ENCODE assay signal across 1 cellular context in the genomic region with DNA sequence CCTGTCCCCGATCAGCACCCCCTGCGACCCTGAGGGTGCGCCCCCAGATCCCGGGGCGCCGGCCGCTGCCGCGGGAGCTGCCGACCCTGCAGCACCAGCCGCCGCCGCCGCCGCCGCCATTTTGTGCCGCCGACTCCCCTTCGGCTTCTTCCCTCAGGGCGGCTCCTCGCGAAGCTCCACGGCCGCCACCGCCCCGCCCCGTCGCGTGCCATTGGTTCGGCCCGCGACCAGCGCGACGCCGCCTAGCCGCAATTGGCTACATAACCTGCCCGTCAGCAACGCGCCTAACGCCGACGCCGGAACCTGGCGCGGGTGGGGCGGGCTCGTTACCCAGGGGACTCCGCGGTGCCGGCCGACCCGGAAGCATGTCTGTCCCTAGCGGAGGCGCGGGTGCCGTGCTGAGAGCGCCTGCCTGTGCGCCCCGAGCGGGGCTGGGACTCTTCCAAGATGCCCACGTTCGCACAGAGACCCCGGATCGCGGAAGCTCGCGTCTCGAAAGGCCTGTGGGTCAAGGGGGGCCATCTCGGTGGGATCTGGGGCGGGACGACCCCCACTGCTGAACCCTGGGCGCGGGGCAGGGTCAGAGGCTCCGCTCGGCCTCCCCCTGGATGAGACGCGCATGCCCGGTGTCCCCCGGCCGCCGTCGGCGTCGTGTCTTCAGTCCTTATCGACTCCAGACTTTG.
TF ChIP-seq lines count a peak whose summit lies in the region.

A gene (minus strand): TSS at position 149 of the 683 bp plus-strand sequence. CDS start 29 bp downstream, at position 120.

TF ChIP-seq in HEK293, 187 proteins besides CTCF, POLR2A, EP300 and RAD21 (continued from another document and continues in another):
- peak; percentile 99 for TF ChIP-seq SP2 (tag by site-specific recombination; IDR thresholded peaks at IDR 0.05)
- TF ChIP-seq, protein P1, sequence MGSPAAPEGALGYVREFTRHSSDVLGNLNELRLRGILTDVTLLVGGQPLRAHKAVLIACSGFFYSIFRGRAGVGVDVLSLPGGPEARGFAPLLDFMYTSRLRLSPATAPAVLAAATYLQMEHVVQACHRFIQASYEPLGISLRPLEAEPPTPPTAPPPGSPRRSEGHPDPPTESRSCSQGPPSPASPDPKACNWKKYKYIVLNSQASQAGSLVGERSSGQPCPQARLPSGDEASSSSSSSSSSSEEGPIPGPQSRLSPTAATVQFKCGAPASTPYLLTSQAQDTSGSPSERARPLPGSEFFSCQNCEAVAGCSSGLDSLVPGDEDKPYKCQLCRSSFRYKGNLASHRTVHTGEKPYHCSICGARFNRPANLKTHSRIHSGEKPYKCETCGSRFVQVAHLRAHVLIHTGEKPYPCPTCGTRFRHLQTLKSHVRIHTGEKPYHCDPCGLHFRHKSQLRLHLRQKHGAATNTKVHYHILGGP (tag by site-specific recombination; IDR thresholded peaks at IDR 0.05): no peak
- TF ChIP-seq ZNF701 (tag by site-specific recombination; IDR thresholded peaks at IDR 0.05): no peak
- peak; percentile 47; the same call in 1 of the 2 replicates for TF ChIP-seq ZNF843 (tag by site-specific recombination; IDR thresholded peaks at IDR 0.05)
- TF ChIP-seq ZNF16 (tag by site-specific recombination; IDR thresholded peaks at IDR 0.05; ENCODE audit: low read depth): no peak
- no peak for TF ChIP-seq ZNF777 (tag by site-specific recombination; IDR thresholded peaks at IDR 0.05; ENCODE audit: borderline replicate concordance)
- TF ChIP-seq, protein P2, sequence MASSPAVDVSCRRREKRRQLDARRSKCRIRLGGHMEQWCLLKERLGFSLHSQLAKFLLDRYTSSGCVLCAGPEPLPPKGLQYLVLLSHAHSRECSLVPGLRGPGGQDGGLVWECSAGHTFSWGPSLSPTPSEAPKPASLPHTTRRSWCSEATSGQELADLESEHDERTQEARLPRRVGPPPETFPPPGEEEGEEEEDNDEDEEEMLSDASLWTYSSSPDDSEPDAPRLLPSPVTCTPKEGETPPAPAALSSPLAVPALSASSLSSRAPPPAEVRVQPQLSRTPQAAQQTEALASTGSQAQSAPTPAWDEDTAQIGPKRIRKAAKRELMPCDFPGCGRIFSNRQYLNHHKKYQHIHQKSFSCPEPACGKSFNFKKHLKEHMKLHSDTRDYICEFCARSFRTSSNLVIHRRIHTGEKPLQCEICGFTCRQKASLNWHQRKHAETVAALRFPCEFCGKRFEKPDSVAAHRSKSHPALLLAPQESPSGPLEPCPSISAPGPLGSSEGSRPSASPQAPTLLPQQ (tag by site-specific recombination; IDR thresholded peaks at IDR 0.05): no peak; the same call in 1 of the 2 replicates
- TF ChIP-seq ZNF529 (tag by site-specific recombination; IDR thresholded peaks at IDR 0.05; ENCODE audit: insufficient replicate concordance): no peak
- TF ChIP-seq, protein P3, sequence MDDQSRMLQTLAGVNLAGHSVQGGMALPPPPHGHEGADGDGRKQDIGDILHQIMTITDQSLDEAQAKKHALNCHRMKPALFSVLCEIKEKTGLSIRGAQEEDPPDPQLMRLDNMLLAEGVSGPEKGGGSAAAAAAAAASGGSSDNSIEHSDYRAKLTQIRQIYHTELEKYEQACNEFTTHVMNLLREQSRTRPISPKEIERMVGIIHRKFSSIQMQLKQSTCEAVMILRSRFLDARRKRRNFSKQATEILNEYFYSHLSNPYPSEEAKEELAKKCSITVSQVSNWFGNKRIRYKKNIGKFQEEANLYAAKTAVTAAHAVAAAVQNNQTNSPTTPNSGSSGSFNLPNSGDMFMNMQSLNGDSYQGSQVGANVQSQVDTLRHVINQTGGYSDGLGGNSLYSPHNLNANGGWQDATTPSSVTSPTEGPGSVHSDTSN (CRISPR knock-in tag; IDR thresholded peaks at IDR 0.05): peak; percentile 99
- peak; percentile 65; the same call in 1 of the 2 replicates for TF ChIP-seq ZNF561 (tag by site-specific recombination; IDR thresholded peaks at IDR 0.05; ENCODE audit: borderline replicate concordance)
- no peak for TF ChIP-seq ZNF558 (tag by site-specific recombination; IDR thresholded peaks at IDR 0.05)
- no peak for TF ChIP-seq ZNF121 (tag by site-specific recombination; IDR thresholded peaks at IDR 0.05)
- no peak for TF ChIP-seq HOXD13 (CRISPR knock-in tag; IDR thresholded peaks at IDR 0.05; ENCODE audit: borderline replicate concordance)
- TF ChIP-seq, protein P4, sequence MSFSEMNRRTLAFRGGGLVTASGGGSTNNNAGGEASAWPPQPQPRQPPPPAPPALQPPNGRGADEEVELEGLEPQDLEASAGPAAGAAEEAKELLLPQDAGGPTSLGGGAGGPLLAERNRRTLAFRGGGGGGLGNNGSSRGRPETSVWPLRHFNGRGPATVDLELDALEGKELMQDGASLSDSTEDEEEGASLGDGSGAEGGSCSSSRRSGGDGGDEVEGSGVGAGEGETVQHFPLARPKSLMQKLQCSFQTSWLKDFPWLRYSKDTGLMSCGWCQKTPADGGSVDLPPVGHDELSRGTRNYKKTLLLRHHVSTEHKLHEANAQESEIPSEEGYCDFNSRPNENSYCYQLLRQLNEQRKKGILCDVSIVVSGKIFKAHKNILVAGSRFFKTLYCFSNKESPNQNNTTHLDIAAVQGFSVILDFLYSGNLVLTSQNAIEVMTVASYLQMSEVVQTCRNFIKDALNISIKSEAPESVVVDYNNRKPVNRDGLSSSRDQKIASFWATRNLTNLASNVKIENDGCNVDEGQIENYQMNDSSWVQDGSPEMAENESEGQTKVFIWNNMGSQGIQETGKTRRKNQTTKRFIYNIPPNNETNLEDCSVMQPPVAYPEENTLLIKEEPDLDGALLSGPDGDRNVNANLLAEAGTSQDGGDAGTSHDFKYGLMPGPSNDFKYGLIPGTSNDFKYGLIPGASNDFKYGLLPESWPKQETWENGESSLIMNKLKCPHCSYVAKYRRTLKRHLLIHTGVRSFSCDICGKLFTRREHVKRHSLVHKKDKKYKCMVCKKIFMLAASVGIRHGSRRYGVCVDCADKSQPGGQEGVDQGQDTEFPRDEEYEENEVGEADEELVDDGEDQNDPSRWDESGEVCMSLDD (tag by site-specific recombination; IDR thresholded peaks at IDR 0.05): peak; percentile 81
- no peak for TF ChIP-seq ZNF530 (tag by site-specific recombination; IDR thresholded peaks at IDR 0.05; ENCODE audit: low read depth)
- TF ChIP-seq ZBTB20 (tag by site-specific recombination; IDR thresholded peaks at IDR 0.05): peak; percentile 81
- TF ChIP-seq BCL11A (tag by site-specific recombination; IDR thresholded peaks at IDR 0.05; ENCODE audit: low read depth): no peak
- TF ChIP-seq, protein P5, sequence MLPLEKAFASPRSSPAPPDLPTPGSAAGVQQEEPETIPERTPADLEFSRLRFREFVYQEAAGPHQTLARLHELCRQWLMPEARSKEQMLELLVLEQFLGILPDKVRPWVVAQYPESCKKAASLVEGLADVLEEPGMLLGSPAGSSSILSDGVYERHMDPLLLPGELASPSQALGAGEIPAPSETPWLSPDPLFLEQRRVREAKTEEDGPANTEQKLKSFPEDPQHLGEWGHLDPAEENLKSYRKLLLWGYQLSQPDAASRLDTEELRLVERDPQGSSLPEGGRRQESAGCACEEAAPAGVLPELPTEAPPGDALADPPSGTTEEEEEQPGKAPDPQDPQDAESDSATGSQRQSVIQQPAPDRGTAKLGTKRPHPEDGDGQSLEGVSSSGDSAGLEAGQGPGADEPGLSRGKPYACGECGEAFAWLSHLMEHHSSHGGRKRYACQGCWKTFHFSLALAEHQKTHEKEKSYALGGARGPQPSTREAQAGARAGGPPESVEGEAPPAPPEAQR (tag by site-specific recombination; IDR thresholded peaks at IDR 0.05): no peak
- TF ChIP-seq MYNN (tag by site-specific recombination; IDR thresholded peaks at IDR 0.05; ENCODE audit: borderline replicate concordance): no peak
- TF ChIP-seq ZNF341 (tag by site-specific recombination; IDR thresholded peaks at IDR 0.05; ENCODE audit: low read depth): no peak; the same call in 1 of the 2 replicates
- no peak for TF ChIP-seq REPIN1 (tag by site-specific recombination; IDR thresholded peaks at IDR 0.05; ENCODE audit: low read depth)
- no peak for TF ChIP-seq ZNF433 (tag by site-specific recombination; IDR thresholded peaks at IDR 0.05; ENCODE audit: low read depth)
- TF ChIP-seq BCL11B (tag by site-specific recombination; IDR thresholded peaks at IDR 0.05; ENCODE audit: low read depth): no peak
- TF ChIP-seq ZFP37 (tag by site-specific recombination; IDR thresholded peaks at IDR 0.05): peak; percentile 49; the same call in 1 of the 2 replicates
- TF ChIP-seq SCRT2 (tag by site-specific recombination; IDR thresholded peaks at IDR 0.05): no peak
- no peak for TF ChIP-seq ZNF785 (tag by site-specific recombination; IDR thresholded peaks at IDR 0.05)
- peak; percentile 60; the same call in 1 of the 2 replicates for TF ChIP-seq KLF10 (tag by site-specific recombination; IDR thresholded peaks at IDR 0.05)
- TF ChIP-seq ZNF24 (tag by site-specific recombination; IDR thresholded peaks at IDR 0.05): no peak
- no peak for TF ChIP-seq ZNF114 (tag by site-specific recombination; IDR thresholded peaks at IDR 0.05)
- TF ChIP-seq ZBTB17 (tag by site-specific recombination; IDR thresholded peaks at IDR 0.05): no peak; the same call in 1 of the 2 replicates
- TF ChIP-seq ZNF157 (tag by site-specific recombination; IDR thresholded peaks at IDR 0.05): no peak
- TF ChIP-seq, protein P6, sequence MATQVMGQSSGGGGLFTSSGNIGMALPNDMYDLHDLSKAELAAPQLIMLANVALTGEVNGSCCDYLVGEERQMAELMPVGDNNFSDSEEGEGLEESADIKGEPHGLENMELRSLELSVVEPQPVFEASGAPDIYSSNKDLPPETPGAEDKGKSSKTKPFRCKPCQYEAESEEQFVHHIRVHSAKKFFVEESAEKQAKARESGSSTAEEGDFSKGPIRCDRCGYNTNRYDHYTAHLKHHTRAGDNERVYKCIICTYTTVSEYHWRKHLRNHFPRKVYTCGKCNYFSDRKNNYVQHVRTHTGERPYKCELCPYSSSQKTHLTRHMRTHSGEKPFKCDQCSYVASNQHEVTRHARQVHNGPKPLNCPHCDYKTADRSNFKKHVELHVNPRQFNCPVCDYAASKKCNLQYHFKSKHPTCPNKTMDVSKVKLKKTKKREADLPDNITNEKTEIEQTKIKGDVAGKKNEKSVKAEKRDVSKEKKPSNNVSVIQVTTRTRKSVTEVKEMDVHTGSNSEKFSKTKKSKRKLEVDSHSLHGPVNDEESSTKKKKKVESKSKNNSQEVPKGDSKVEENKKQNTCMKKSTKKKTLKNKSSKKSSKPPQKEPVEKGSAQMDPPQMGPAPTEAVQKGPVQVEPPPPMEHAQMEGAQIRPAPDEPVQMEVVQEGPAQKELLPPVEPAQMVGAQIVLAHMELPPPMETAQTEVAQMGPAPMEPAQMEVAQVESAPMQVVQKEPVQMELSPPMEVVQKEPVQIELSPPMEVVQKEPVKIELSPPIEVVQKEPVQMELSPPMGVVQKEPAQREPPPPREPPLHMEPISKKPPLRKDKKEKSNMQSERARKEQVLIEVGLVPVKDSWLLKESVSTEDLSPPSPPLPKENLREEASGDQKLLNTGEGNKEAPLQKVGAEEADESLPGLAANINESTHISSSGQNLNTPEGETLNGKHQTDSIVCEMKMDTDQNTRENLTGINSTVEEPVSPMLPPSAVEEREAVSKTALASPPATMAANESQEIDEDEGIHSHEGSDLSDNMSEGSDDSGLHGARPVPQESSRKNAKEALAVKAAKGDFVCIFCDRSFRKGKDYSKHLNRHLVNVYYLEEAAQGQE (tag by site-specific recombination; IDR thresholded peaks at IDR 0.05): 0 out of 2 replicates have a peak, but pooled peaks have one; percentile 23
- TF ChIP-seq ZNF174 (tag by site-specific recombination; IDR thresholded peaks at IDR 0.05): no peak
- TF ChIP-seq ZBTB21 (tag by site-specific recombination; IDR thresholded peaks at IDR 0.05): no peak
- TF ChIP-seq, protein P7, sequence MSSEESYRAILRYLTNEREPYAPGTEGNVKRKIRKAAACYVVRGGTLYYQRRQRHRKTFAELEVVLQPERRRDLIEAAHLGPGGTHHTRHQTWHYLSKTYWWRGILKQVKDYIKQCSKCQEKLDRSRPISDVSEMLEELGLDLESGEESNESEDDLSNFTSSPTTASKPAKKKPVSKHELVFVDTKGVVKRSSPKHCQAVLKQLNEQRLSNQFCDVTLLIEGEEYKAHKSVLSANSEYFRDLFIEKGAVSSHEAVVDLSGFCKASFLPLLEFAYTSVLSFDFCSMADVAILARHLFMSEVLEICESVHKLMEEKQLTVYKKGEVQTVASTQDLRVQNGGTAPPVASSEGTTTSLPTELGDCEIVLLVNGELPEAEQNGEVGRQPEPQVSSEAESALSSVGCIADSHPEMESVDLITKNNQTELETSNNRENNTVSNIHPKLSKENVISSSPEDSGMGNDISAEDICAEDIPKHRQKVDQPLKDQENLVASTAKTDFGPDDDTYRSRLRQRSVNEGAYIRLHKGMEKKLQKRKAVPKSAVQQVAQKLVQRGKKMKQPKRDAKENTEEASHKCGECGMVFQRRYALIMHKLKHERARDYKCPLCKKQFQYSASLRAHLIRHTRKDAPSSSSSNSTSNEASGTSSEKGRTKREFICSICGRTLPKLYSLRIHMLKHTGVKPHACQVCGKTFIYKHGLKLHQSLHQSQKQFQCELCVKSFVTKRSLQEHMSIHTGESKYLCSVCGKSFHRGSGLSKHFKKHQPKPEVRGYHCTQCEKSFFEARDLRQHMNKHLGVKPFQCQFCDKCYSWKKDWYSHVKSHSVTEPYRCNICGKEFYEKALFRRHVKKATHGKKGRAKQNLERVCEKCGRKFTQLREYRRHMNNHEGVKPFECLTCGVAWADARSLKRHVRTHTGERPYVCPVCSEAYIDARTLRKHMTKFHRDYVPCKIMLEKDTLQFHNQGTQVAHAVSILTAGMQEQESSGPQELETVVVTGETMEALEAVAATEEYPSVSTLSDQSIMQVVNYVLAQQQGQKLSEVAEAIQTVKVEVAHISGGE (tag by site-specific recombination; conservative IDR thresholded peaks at IDR 0.05; ENCODE audit: low read depth): peak; percentile 86
- TF ChIP-seq PRDM1 (tag by site-specific recombination; IDR thresholded peaks at IDR 0.05): no peak
- TF ChIP-seq ZNF302 (tag by site-specific recombination; IDR thresholded peaks at IDR 0.05; ENCODE audit: low read depth): no peak
- no peak for TF ChIP-seq ZNF132 (tag by site-specific recombination; IDR thresholded peaks at IDR 0.05; ENCODE audit: borderline replicate concordance)
- TF ChIP-seq, protein P8, sequence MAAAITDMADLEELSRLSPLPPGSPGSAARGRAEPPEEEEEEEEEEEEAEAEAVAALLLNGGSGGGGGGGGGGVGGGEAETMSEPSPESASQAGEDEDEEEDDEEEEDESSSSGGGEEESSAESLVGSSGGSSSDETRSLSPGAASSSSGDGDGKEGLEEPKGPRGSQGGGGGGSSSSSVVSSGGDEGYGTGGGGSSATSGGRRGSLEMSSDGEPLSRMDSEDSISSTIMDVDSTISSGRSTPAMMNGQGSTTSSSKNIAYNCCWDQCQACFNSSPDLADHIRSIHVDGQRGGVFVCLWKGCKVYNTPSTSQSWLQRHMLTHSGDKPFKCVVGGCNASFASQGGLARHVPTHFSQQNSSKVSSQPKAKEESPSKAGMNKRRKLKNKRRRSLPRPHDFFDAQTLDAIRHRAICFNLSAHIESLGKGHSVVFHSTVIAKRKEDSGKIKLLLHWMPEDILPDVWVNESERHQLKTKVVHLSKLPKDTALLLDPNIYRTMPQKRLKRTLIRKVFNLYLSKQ (tag by site-specific recombination; IDR thresholded peaks at IDR 0.05; ENCODE audit: borderline replicate concordance): no peak
- TF ChIP-seq ZNF624 (tag by site-specific recombination; IDR thresholded peaks at IDR 0.05): no peak
- TF ChIP-seq GFI1B (tag by site-specific recombination; IDR thresholded peaks at IDR 0.05): no peak
- no peak for TF ChIP-seq ZNF621 (tag by site-specific recombination; IDR thresholded peaks at IDR 0.05)
- TF ChIP-seq ZFP3 (tag by site-specific recombination; IDR thresholded peaks at IDR 0.05; ENCODE audit: low read depth): no peak
- no peak; the same call in 1 of the 2 replicates for TF ChIP-seq ZNF394 (tag by site-specific recombination; IDR thresholded peaks at IDR 0.05; ENCODE audit: borderline replicate concordance)
